ENCODE assay signal across 9 cellular contexts in genomic region chr20:19211661-19212523, GRCh38. TPM values are rescaled to one million over a fixed set of nuclear protein-coding genes. Genes with fewer than 3 reads are reported as not detected.
DNase-seq lines count a peak whose midpoint lies in the region; ATAC-seq and TF ChIP-seq lines count a peak whose summit lies in the region.
"Had no signal": no experiment of that assay in that cellular context is flagged by ENCODE, and none has a peak within 500 bp of the region (broad histone marks: within the 10 kb centered on the region; RNA-seq: fewer than 3 reads in every experiment).

No MANE protein-coding gene starts in this region.

- no peak overlapping the region for H3K27ac Mint-ChIP-seq in CD4-positive, alpha-beta T cell

- no peak overlapping the region for H4K91ac ChIP-seq in neuronal stem cell (ENCODE audit: low read depth, low read length, poor library complexity)

- no peak for TF ChIP-seq CTCF in CD4-positive, alpha-beta T cell (IDR thresholded peaks at IDR 0.05)

- peak overlapping the region; percentile 7 for H2BK15ac ChIP-seq in neuronal stem cell (ENCODE audit: low read length)

- H3K9me3 Mint-ChIP-seq in CD4-positive, alpha-beta T cell: no peaks in the 10 kb centered on the region

- H3K4me3 ChIP-seq in neuronal stem cell (ENCODE audit: low read length in 2 of 2): peak overlapping the region; percentile 9 to 92

- intact Hi-C loops in CD4-positive, alpha-beta T cell (cut with DNase I, micrococcal nuclease): no loop called here

- H2AFZ ChIP-seq in neuronal stem cell (ENCODE audit: low read length): peak overlapping the region; percentile 89

- H4K8ac ChIP-seq in neuronal stem cell (ENCODE audit: low read depth, low read length): peak overlapping the region; percentile 43

- no peak overlapping the region for H3K27ac ChIP-seq in neuronal stem cell (replicated peaks; ENCODE audit: low read length)
- H3K27ac ChIP-seq in CD4-positive, alpha-beta T cell (ENCODE audit: low read depth, low read length): no peak overlapping the region

- H3K4me1 ChIP-seq in neuronal stem cell (ENCODE audit: control insufficient read depth in 2 of 2, insufficient read depth in 1 of 2, low read depth in 1 of 2, low read length in 2 of 2): peaks cover 0 to 2% of the 10 kb centered on the region in 2 donors

- POLR2A ChIA-PET in CD4-positive, alpha-beta T cell (lab: Charles Lee): no interaction called here

- H3K79me1 ChIP-seq in neuronal stem cell (ENCODE audit: low read depth, low read length): no peaks in the 10 kb centered on the region

- no peak overlapping the region for H2BK5ac ChIP-seq in neuronal stem cell (ENCODE audit: low read length)

- no peak overlapping the region for H3K4me3 Mint-ChIP-seq in CD4-positive, alpha-beta T cell

- peaks cover 66% of the 10 kb centered on the region for H3K27me3 Mint-ChIP-seq in CD4-positive, alpha-beta T cell

- ATAC-seq in GM19438 (IDR thresholded peaks at IDR 0.05; ENCODE audit: low read depth, unreplicated experiment): peak; percentile 6
- no peak for ATAC-seq in CD4-positive, alpha-beta T cell (ENCODE audit: poor library complexity)

- H3K27me3 ChIP-seq in neuronal stem cell (ENCODE audit: control insufficient read depth in 3 of 3, insufficient read depth in 3 of 3, low read depth in 1 of 3, low read length in 3 of 3): peaks cover 0 to 57% (median 21%) of the 10 kb centered on the region in 3 experiments
- H3K27me3 ChIP-seq in CD4-positive, alpha-beta T cell (ENCODE audit: control insufficient read depth, insufficient read depth, low read length): peaks cover 38% of the 10 kb centered on the region

- peak overlapping the region; percentile 38 for H3K14ac ChIP-seq in neuronal stem cell (ENCODE audit: low read length)

- H2BK12ac ChIP-seq in neuronal stem cell (ENCODE audit: low read length): no peak overlapping the region

- no CpG with 5 or more reads among the region's 77 CpGs for WGBS in neuronal stem cell (ENCODE audit: extremely low coverage in 2 of 2, insufficient read length in 2 of 2, insufficient replicate concordance in 1 of 2), 2 donors

- no peaks in the 10 kb centered on the region for H3K4me1 Mint-ChIP-seq in CD4-positive, alpha-beta T cell (ENCODE audit: low read depth)

- peak overlapping the region; percentile 86 for H3K9ac ChIP-seq in neuronal stem cell (ENCODE audit: low read depth, low read length, poor library complexity)

- no peak overlapping the region for H3K4ac ChIP-seq in neuronal stem cell (ENCODE audit: low read length)

- peak overlapping the region; percentile 63 for H2AK5ac ChIP-seq in neuronal stem cell (ENCODE audit: low read depth, low read length)

- H3K23ac ChIP-seq in neuronal stem cell (ENCODE audit: low read depth, low read length, poor library complexity): peak overlapping the region; percentile 73

- DNase-seq in NCI-H524 (lab: John Stamatoyannopoulos, UW) (peak; percentile 98), germinal center (ENCODE audit: low spot score) (peak; percentile 9), neuronal stem cell (ENCODE audit: low spot score) (peak; percentile 36), kidney glomerular epithelial cell (lab: John Stamatoyannopoulos, UW) (no peak), T1000 (lab: John Stamatoyannopoulos, UW) (no peak)
- DNase-seq in activated effector memory CD4-positive, alpha-beta T cell treated with Interleukin-2 at 50 U/mL for 16 hours: no peak
- no peak for DNase-seq in CD4-positive, alpha-beta T cell
- DNase-seq: IMR-90 had no signal

- CTCF ChIA-PET in CD4-positive, alpha-beta T cell (lab: Charles Lee): no interaction called here

- no peaks in the 10 kb centered on the region for H3K36me3 Mint-ChIP-seq in CD4-positive, alpha-beta T cell (ENCODE audit: low read depth)

- peak overlapping the region; percentile 95 for H3K18ac ChIP-seq in neuronal stem cell (ENCODE audit: low read length)

- no peaks in the 10 kb centered on the region for H3K9me3 ChIP-seq in neuronal stem cell (replicated peaks in 1 of 2; ENCODE audit: control insufficient read depth in 2 of 2, insufficient read depth in 1 of 2, low read depth in 1 of 2, low read length in 2 of 2)
- H3K9me3 ChIP-seq in CD4-positive, alpha-beta T cell (ENCODE audit: control insufficient read depth, low read length): no peaks in the 10 kb centered on the region

- H2BK120ac ChIP-seq in neuronal stem cell (ENCODE audit: low read depth, low read length): no peak overlapping the region

- H3K36me3 ChIP-seq in neuronal stem cell (replicated peaks in 1 of 2; ENCODE audit: control insufficient read depth in 2 of 2, insufficient read depth in 2 of 2, low read length in 2 of 2): no peaks in the 10 kb centered on the region

- H3K4me2 ChIP-seq in neuronal stem cell (ENCODE audit: insufficient read depth, low read length, poor library complexity, severe bottlenecking): peak overlapping the region; percentile 90

RNA-seq across cellular contexts. Expression of gene SLC24A3, which starts 0.6 kb away (rescaled TPM):
- 0.28 TPM for polyA plus RNA-seq in neuronal stem cell (2013, experiment 1 of 2)
- polyA plus RNA-seq in neuronal stem cell (2013, experiment 2 of 2): 0.28 TPM
- total RNA-seq in CD4-positive, alpha-beta T cell: not detected
- total RNA-seq: IMR-90 had no signal
- polyA plus RNA-seq: IMR-90 had no signal

Comparison
In these comparisons a context has a peak if more than half of its experiments do, and no peak if none do; other contexts are left out.
1. DNase-seq: peak in NCI-H524 (2 of 2), germinal center (single experiment) and neuronal stem cell (single experiment); none in kidney glomerular epithelial cell (single experiment), activated effector memory CD4-positive, alpha-beta T cell treated with Interleukin-2 at 50 U/mL for 16 hours (single experiment), CD4-positive, alpha-beta T cell (0 of 10) and T1000 (single experiment).